In the genomic region with DNA sequence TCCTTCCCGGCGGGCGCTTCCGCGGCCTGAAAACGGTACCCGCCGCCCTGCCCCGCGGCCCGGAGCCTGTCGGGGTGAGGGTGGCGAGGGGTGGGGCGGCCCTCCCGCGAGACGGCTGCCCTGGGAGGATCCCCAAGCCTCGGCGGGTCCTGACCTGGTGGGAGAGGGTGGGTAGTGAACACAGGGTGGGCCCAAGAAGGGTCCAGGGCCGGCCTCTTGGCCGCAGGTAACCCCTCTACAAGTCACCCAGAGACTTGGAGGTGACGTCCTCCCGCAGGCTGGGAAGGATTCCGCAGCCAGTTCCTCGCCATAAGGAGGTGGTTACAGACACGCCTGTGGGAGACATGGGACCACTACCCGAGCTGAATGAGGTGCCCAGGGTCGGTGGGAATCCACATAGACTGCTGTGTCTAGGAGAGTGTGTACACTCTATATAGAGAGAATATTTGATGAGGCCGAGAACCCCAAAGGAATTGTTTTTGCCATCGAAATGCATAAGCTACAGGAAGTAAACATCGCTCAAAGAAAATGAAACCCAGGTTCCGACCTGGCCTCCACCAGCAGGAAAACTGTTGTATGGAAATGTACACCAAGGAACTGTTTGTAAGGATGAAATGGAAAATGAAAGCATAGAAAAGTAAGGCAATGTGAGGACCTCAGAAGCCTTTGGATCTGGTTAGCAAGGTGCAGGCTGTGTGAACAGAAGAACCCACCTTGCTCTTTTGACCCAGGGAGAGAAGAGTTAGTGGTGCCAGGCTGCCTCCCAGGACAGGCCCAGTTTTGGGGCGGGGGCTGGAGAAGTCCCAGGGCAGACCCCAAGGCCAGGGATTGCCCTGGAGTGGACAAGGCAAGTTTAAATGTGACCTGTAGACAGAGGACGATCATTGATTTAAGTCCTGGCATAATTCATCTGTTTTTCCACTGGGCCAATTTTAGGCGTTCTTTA, we compare ENCODE assay signal across 8 cellular contexts. TPM values are rescaled to one million over a fixed set of nuclear protein-coding genes. Genes with fewer than 3 reads are reported as not detected.
DNase-seq lines count a peak whose midpoint lies in the region; ATAC-seq, FAIRE-seq and TF ChIP-seq lines count a peak whose summit lies in the region.

No MANE protein-coding gene starts in this region.

- TF ChIP-seq EP300 in HepG2 (IDR thresholded peaks at IDR 0.05; ENCODE audit: low read depth in 2 of 2, low read length in 2 of 2) (no peak), HepG2 (CRISPR knock-in tag; IDR thresholded peaks at IDR 0.05; ENCODE audit: borderline replicate concordance) (no peak)

- H3K27ac ChIP-seq in BLaER1 (peak overlapping the region; percentile 53), cingulate gyrus (ENCODE audit: low read depth, low read length) (peak overlapping the region; percentile 95), HepG2 (ENCODE audit: extremely low read length, insufficient read depth, low read length) (peak overlapping the region; percentile 58)

- H3K79me2 ChIP-seq in HepG2 (ENCODE audit: insufficient read depth, low read length): peaks cover 12% of the 10 kb centered on the region

- TF ChIP-seq CTCF in HepG2 (CRISPR knock-in tag; IDR thresholded peaks at IDR 0.05): no peak

- H3K4me1 ChIP-seq in BLaER1: peaks cover 13% of the 10 kb centered on the region
- peaks cover 36% of the 10 kb centered on the region for H3K4me1 ChIP-seq in HepG2 (ENCODE audit: insufficient read depth, low read length)

- no peaks in the 10 kb centered on the region for H3K9me3 Mint-ChIP-seq in T-helper 1 cell treated with Interleukin-12 subunit alpha and Interleukin-12 subunit beta and Interleukin-4 antibody, amounts not matched to agents 30 μg/mL and 1 μg/mL, for 36 hours
- no peaks in the 10 kb centered on the region for H3K9me3 Mint-ChIP-seq in stimulated activated memory B cell treated with anti-CD40 and anti-IgM and Interleukin-4, amounts not matched to agents 10 μg/mL and 1 μg/mL and 100 μg/mL, for 72 hours

- in situ Hi-C loops in HepG2 (cut with HindIII; ENCODE audit: extremely low pct_ligation_motif_present, low pct_unique_long_range_greater_than_20kb): no loop called here

- no peaks in the 10 kb centered on the region for H3K27me3 Mint-ChIP-seq in T-helper 1 cell treated with Interleukin-12 subunit alpha and Interleukin-12 subunit beta and Interleukin-4 antibody, amounts not matched to agents 30 μg/mL and 1 μg/mL, for 36 hours (ENCODE audit: low read depth)
- no peaks in the 10 kb centered on the region for H3K27me3 Mint-ChIP-seq in stimulated activated memory B cell treated with anti-CD40 and anti-IgM and Interleukin-4, amounts not matched to agents 10 μg/mL and 1 μg/mL and 100 μg/mL, for 72 hours

- peaks cover 27% of the 10 kb centered on the region for H3K36me3 Mint-ChIP-seq in T-helper 1 cell treated with Interleukin-12 subunit alpha and Interleukin-12 subunit beta and Interleukin-4 antibody, amounts not matched to agents 30 μg/mL and 1 μg/mL, for 36 hours (ENCODE audit: low read depth)
- H3K36me3 Mint-ChIP-seq in stimulated activated memory B cell treated with anti-CD40 and anti-IgM and Interleukin-4, amounts not matched to agents 10 μg/mL and 1 μg/mL and 100 μg/mL, for 72 hours: no peaks in the 10 kb centered on the region

- TF ChIP-seq POLR2A in HepG2 (IDR thresholded peaks at IDR 0.05; ENCODE audit: insufficient read depth in 1 of 2, low read depth in 2 of 2, low read length in 2 of 2): peak in 1 of 2 experiments; percentile 24; a peak in 1 of 4 replicates

- no peak for FAIRE-seq in HepG2 (lab: Jason Lieb, UNC)

- H3K36me3 ChIP-seq in BLaER1 (no peaks in the 10 kb centered on the region), HepG2 (replicated peaks in 1 of 2; ENCODE audit: control insufficient read depth in 1 of 2, insufficient read depth in 2 of 2, low read length in 2 of 2) (no peaks in the 10 kb centered on the region)

- BruUV-seq in HepG2 (replicated peaks; lab: Mats Ljungman, UMichigan): TSS peak; percentile 60

- DNase-seq in HepG2 (ENCODE audit: low spot score) (peak; percentile 15), NCI-H2196 treated with DMSO at 0.1 percent for 48 hours (lab: John Stamatoyannopoulos, UW; ENCODE audit: unreplicated experiment) (no peak)

- POLR2A ChIA-PET in HepG2 (lab: Yijun Ruan, JAX): no interaction called here

- no peaks in the 10 kb centered on the region for H3K27me3 ChIP-seq in BLaER1
- no peaks in the 10 kb centered on the region; a peak in 2 of 5 replicates for H3K27me3 ChIP-seq in HepG2 (ENCODE audit: control insufficient read depth in 1 of 2, insufficient read depth in 2 of 2, low read length in 2 of 2)

- peak overlapping the region; percentile 96 for H3K4me3 Mint-ChIP-seq in T-helper 1 cell treated with Interleukin-12 subunit alpha and Interleukin-12 subunit beta and Interleukin-4 antibody, amounts not matched to agents 30 μg/mL and 1 μg/mL, for 36 hours
- H3K4me3 Mint-ChIP-seq in stimulated activated memory B cell treated with anti-CD40 and anti-IgM and Interleukin-4, amounts not matched to agents 10 μg/mL and 1 μg/mL and 100 μg/mL, for 72 hours: peak overlapping the region; percentile 93

- H3K9me3 ChIP-seq in BLaER1 (no peaks in the 10 kb centered on the region), HepG2 (ENCODE audit: low read length) (no peaks in the 10 kb centered on the region)

- H3K4me1 Mint-ChIP-seq in T-helper 1 cell treated with Interleukin-12 subunit alpha and Interleukin-12 subunit beta and Interleukin-4 antibody, amounts not matched to agents 30 μg/mL and 1 μg/mL, for 36 hours (ENCODE audit: low read depth): peaks cover 47% of the 10 kb centered on the region
- H3K4me1 Mint-ChIP-seq in stimulated activated memory B cell treated with anti-CD40 and anti-IgM and Interleukin-4, amounts not matched to agents 10 μg/mL and 1 μg/mL and 100 μg/mL, for 72 hours: peaks cover 27% of the 10 kb centered on the region

- peak; percentile 36 for ATAC-seq in GM19023 (IDR thresholded peaks at IDR 0.05; ENCODE audit: unreplicated experiment)
- ATAC-seq in HG03135 (IDR thresholded peaks at IDR 0.05; ENCODE audit: unreplicated experiment): peak; percentile 25
- ATAC-seq in HepG2: peak; percentile 39
- peak; percentile 68 for ATAC-seq in stimulated activated memory B cell treated with anti-CD40 and anti-IgM and Interleukin-4, amounts not matched to agents 10 μg/mL and 1 μg/mL and 100 μg/mL, for 72 hours

- peak overlapping the region; percentile 86 for H3K27ac Mint-ChIP-seq in T-helper 1 cell treated with Interleukin-12 subunit alpha and Interleukin-12 subunit beta and Interleukin-4 antibody, amounts not matched to agents 30 μg/mL and 1 μg/mL, for 36 hours
- H3K27ac Mint-ChIP-seq in stimulated activated memory B cell treated with anti-CD40 and anti-IgM and Interleukin-4, amounts not matched to agents 10 μg/mL and 1 μg/mL and 100 μg/mL, for 72 hours: peak overlapping the region; percentile 58

- H3K4me3 ChIP-seq in BLaER1 (peak overlapping the region; percentile 92), HepG2 (replicated peaks in 1 of 3; ENCODE audit: insufficient read depth in 1 of 3, low read depth in 2 of 3, low read length in 3 of 3) (peak overlapping the region; percentile 81 to 86 (median 84))

- H3K9ac ChIP-seq in BLaER1 (peak overlapping the region; percentile 79), HepG2 (ENCODE audit: insufficient read depth, low read depth, low read length) (peak overlapping the region; percentile 73)

- intact Hi-C loops in HepG2 (cut with micrococcal nuclease; ENCODE audit: unreplicated experiment): loop anchor here (5.0 to 10.0 kb wide), 2 partner anchors 62 to 174 kb away; partner anchors contain the start of gene MCM10

- H4K20me1 ChIP-seq in BLaER1 (no peaks in the 10 kb centered on the region; the same call in 1 of the 2 replicates), HepG2 (ENCODE audit: insufficient read depth, low read length) (no peaks in the 10 kb centered on the region)

- no peak for TF ChIP-seq RAD21 in HepG2 (CRISPR knock-in tag; IDR thresholded peaks at IDR 0.05)

- CTCF ChIA-PET in HepG2 (lab: Yijun Ruan, JAX; ENCODE audit: low intra/inter-chr PET ratio, low total read pairs): interaction anchor here (2.3 kb wide), 1 partner anchor 61 kb away, joined by 10 read pairs; the partner anchor contains the start of gene MCM10

- 5% methylated on average over 12 of the region's 35 CpGs for WGBS in HepG2 (ENCODE audit: low lambda C conversion rate)

- H3K4me2 ChIP-seq in BLaER1 (peak overlapping the region; percentile 88), HepG2 (ENCODE audit: low read depth, low read length) (peak overlapping the region; percentile 99)

- peak overlapping the region; percentile 70 for H2AFZ ChIP-seq in HepG2 (ENCODE audit: low read length)

TF ChIP-seq in HepG2, 621 proteins besides CTCF, POLR2A, EP300 and RAD21 (continues in another document):
- no peak for TF ChIP-seq GPN1 (CRISPR knock-in tag; IDR thresholded peaks at IDR 0.05; ENCODE audit: borderline replicate concordance)

RNA-seq across cellular contexts. Expression of gene OPTN, which starts 0.7 kb away (rescaled TPM):
- total RNA-seq in HepG2 (2016; rRNA removed; fragmentation: Illumina TruSeq; extraction: Trizol): 13.4 and 16.9 TPM in 2 replicates
- total RNA-seq in HepG2 (2016; cell fraction: cytosol; rRNA removed; fragmentation: Illumina TruSeq; extraction: Trizol; ENCODE audit: low read depth): 11.6 and 11.9 TPM in 2 replicates
- total RNA-seq in HepG2 (2016; cell fraction: insoluble cytoplasmic fraction; rRNA removed; fragmentation: Illumina TruSeq; extraction: Trizol): 13.1 and 15.3 TPM in 2 replicates
- total RNA-seq in HepG2 (2016; cell fraction: membrane; rRNA removed; fragmentation: Illumina TruSeq; extraction: Trizol): 17.8 and 18.8 TPM in 2 replicates
- 6.5 and 7.6 TPM in 2 replicates for total RNA-seq in HepG2 (2016; cell fraction: nucleus; rRNA removed; fragmentation: Illumina TruSeq; extraction: Trizol)
- 46.6 and 48.0 TPM in 2 replicates for polyA plus RNA-seq in HepG2 (2011; rRNA removed)
- polyA plus RNA-seq in HepG2 (2011; cell fraction: cytosol; rRNA removed): 19.2 and 26.0 TPM in 2 replicates
- polyA plus RNA-seq in HepG2 (2011; cell fraction: nucleus; rRNA removed): 19.2 and 23.7 TPM in 2 replicates
- 114 and 116 TPM in 2 replicates for polyA plus RNA-seq in HepG2 (2012)
- 18.1 and 18.2 TPM in 2 replicates for polyA plus RNA-seq in HepG2 (2016; cell fraction: cytosol; fragmentation: Illumina TruSeq; extraction: Trizol; ENCODE audit: low read depth)
- 18.4 and 22.2 TPM in 2 replicates for polyA plus RNA-seq in HepG2 (2016; cell fraction: insoluble cytoplasmic fraction; fragmentation: Illumina TruSeq; extraction: Trizol; ENCODE audit: low read depth)
- 19.3 and 20.2 TPM in 2 replicates for polyA plus RNA-seq in HepG2 (2016; cell fraction: membrane; fragmentation: Illumina TruSeq; extraction: Trizol; ENCODE audit: low read depth)
- polyA plus RNA-seq in HepG2 (2016; cell fraction: nucleus; fragmentation: Illumina TruSeq; extraction: Trizol; ENCODE audit: insufficient read depth, low read depth): 16.6 and 18.0 TPM in 2 replicates
- 20.0 and 23.0 TPM in 2 replicates for polyA minus RNA-seq in HepG2 (2011; rRNA and poly(A)+ RNA removed; ENCODE audit: low replicate concordance)
- polyA minus RNA-seq in HepG2 (2011; cell fraction: cytosol; rRNA and poly(A)+ RNA removed): 12.0 and 26.7 TPM in 2 replicates
- 34.8 and 39.0 TPM in 2 replicates for polyA minus RNA-seq in HepG2 (2011; cell fraction: nucleus; rRNA and poly(A)+ RNA removed)
